In the genomic region with DNA sequence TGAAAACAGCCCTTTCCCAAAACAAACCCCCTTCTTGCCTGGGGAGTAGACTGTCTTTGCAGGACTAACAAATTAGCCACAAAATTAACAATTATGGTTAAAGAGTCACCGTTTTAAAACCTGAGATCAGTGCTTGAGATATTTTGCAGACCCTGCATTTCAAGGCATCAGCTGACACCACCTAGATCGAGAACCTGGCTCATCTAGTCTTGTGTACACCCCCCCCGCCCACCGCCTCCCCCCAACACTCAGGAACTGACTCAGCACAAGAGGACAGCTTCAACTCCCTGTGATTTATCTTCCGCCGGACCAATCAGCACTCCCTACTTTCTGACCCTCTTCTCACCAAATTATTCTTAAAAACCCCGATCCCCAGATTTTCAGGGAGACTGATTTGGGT, we compare ENCODE assay signal across 1 cellular context.
TF ChIP-seq lines count a peak whose summit lies in the region.

No MANE protein-coding gene starts in this region.

TF ChIP-seq in H1, 55 proteins besides CTCF, POLR2A, EP300 and RAD21:
- TF ChIP-seq CREB1 (IDR thresholded peaks at IDR 0.05) (no peak), TAF1 (IDR thresholded peaks at IDR 0.05; ENCODE audit: low read depth, low read length) (no peak), KDM4A (IDR thresholded peaks at IDR 0.05; ENCODE audit: low read depth, low read length, severe bottlenecking) (no peak), TBP (IDR thresholded peaks at IDR 0.05; ENCODE audit: low read depth, low read length) (no peak), CEBPB (IDR thresholded peaks at IDR 0.05; ENCODE audit: low read depth, low read length) (no peak), SP2 (IDR thresholded peaks at IDR 0.05; ENCODE audit: low read length) (no peak), RXRA (IDR thresholded peaks at IDR 0.05; ENCODE audit: insufficient read depth, low read depth, low read length) (no peak), JUND (IDR thresholded peaks at IDR 0.05; ENCODE audit: low read length) (no peak), CBX5 (IDR thresholded peaks at IDR 0.05; ENCODE audit: low read depth, low read length) (no peak), CBX8 (IDR thresholded peaks at IDR 0.05; ENCODE audit: borderline replicate concordance, low read depth, low read length) (no peak), KDM5A (IDR thresholded peaks at IDR 0.05; ENCODE audit: low read length) (no peak), SAP30 (IDR thresholded peaks at IDR 0.05; ENCODE audit: insufficient read depth, insufficient replicate concordance, low read length) (no peak), RNF2 (IDR thresholded peaks at IDR 0.05; ENCODE audit: borderline replicate concordance, low read depth, low read length, missing control alignments, poor library complexity, severe bottlenecking) (no peak), TCF12 (IDR thresholded peaks at IDR 0.05; ENCODE audit: low read depth, low read length) (no peak), HDAC2 (IDR thresholded peaks at IDR 0.05; ENCODE audit: borderline replicate concordance in 1 of 2, low read depth in 2 of 2, low read length in 2 of 2) (no peak), BACH1 (IDR thresholded peaks at IDR 0.05; ENCODE audit: low read length) (no peak), SP1 (IDR thresholded peaks at IDR 0.05; ENCODE audit: low read depth, low read length) (no peak), BRCA1 (IDR thresholded peaks at IDR 0.05; ENCODE audit: low read depth, low read length) (no peak), SIN3A (conservative IDR thresholded peaks at IDR 0.05 in 1 of 2, IDR thresholded peaks at IDR 0.05 in 1 of 2; ENCODE audit: low read depth in 1 of 2, low read length in 2 of 2) (no peak)
